In genomic region chr10:68434657-68435056, GRCh38 we compare ENCODE assay signal across 23 cellular contexts.
"Had no signal": no experiment of that assay in that cellular context is flagged by ENCODE, and none has a peak within 500 bp of the region (broad histone marks: within the 10 kb centered on the region; RNA-seq: fewer than 3 reads in every experiment).

No MANE protein-coding gene starts in this region.

- H3K27me3 ChIP-seq: gastroesophageal sphincter, heart right ventricle, neutrophil, right lobe of liver, suprapubic skin, transverse colon, uterus had no signal

- H3K79me2 ChIP-seq: parathyroid adenoma had no signal

- H3K27me3 Mint-ChIP-seq: activated B cell treated with CpG ODN at 0.5 μM for 24 hours; natural killer cell treated with Interleukin-12 subunit alpha and Interleukin-12 subunit beta and Interleukin-15 and Interleukin-18, amount 100 ng/mL, for 72 hours; stimulated activated naive CD8-positive, alpha-beta T cell treated with anti-CD3 and anti-CD28 coated beads, Interleukin-15, amount 100 ng/mL, for 72 hours; T-cell had no signal

- H3K4me1 Mint-ChIP-seq: activated B cell treated with CpG ODN at 0.5 μM for 24 hours; immature natural killer cell; stimulated activated naive CD8-positive, alpha-beta T cell treated with anti-CD3 and anti-CD28 coated beads, Interleukin-15, amount 100 ng/mL, for 72 hours; T-cell had no signal

- H3K4me3 ChIP-seq: gastroesophageal sphincter, heart right ventricle, right lobe of liver, smooth muscle cell, suprapubic skin, transverse colon, uterus had no signal

- H3K36me3 ChIP-seq: transverse colon, uterus had no signal

- DNase-seq: activated B cell treated with CpG ODN at 0.5 μM for 24 hours; activated CD4-positive, alpha-beta T cell treated with anti-CD3 and anti-CD28 coated beads for 4 hours; activated CD8-positive, alpha-beta T cell treated with anti-CD3 and anti-CD28 coated beads, Interleukin-2, amount 10 ng/mL, durations not matched to agents 7 days and 5 days; activated effector memory CD4-positive, alpha-beta T cell treated with anti-CD3 and anti-CD28 coated beads, Interleukin-2, amount 50 U/mL, for 16 hours; activated naive CD4-positive, alpha-beta T cell treated with anti-CD3 and anti-CD28 coated beads, Interleukin-2, amount 50 U/mL, for 16 hours; activated T-cell treated with anti-CD3 and anti-CD28 coated beads, Interleukin-2, amount 50 U/mL, for 4 hours; dermis blood vessel endothelial cell; effector memory CD4-positive, alpha-beta T cell; heart right ventricle; immature natural killer cell; left cardiac atrium; right lobe of liver; stimulated activated CD4-positive, alpha-beta T cell treated with anti-CD3 and anti-CD28 coated beads, Interleukin-4, amount 100 ng/mL, for 1 hour; stimulated activated naive CD8-positive, alpha-beta T cell treated with anti-CD3 and anti-CD28 coated beads, Interleukin-15, amount 100 ng/mL, for 72 hours; T-cell; transverse colon; uterus had no signal

- H3K4me2 ChIP-seq: smooth muscle cell had no signal

- H2AFZ ChIP-seq: parathyroid adenoma had no signal

- H3K9me3 ChIP-seq: gastroesophageal sphincter, heart right ventricle, neutrophil, right lobe of liver, suprapubic skin, transverse colon, uterus had no signal

- H3K4me1 ChIP-seq: gastroesophageal sphincter, parathyroid adenoma, right lobe of liver, suprapubic skin, transverse colon, uterus had no signal

- H3K27ac ChIP-seq: gastroesophageal sphincter, heart right ventricle, neutrophil, parathyroid adenoma, right lobe of liver, suprapubic skin, transverse colon, uterus had no signal

- H3K27ac Mint-ChIP-seq: activated B cell treated with CpG ODN at 0.5 μM for 24 hours; activated CD8-positive, alpha-beta T cell treated with anti-CD3 and anti-CD28 coated beads, Interleukin-2, amount 10 ng/mL, durations not matched to agents 7 days and 5 days; immature natural killer cell; natural killer cell treated with Interleukin-12 subunit alpha and Interleukin-12 subunit beta and Interleukin-15 and Interleukin-18, amount 100 ng/mL, for 72 hours; T-cell had no signal

- ATAC-seq: activated CD8-positive, alpha-beta T cell treated with anti-CD3 and anti-CD28 coated beads, Interleukin-2, amount 10 ng/mL, durations not matched to agents 7 days and 5 days; activated T-cell treated with anti-CD3 and anti-CD28 coated beads, Interleukin-2, amount 50 U/mL, for 4 hours; gastroesophageal sphincter; heart right ventricle; left cardiac atrium; natural killer cell treated with Interleukin-12 subunit alpha and Interleukin-12 subunit beta and Interleukin-15 and Interleukin-18, amount 100 ng/mL, for 72 hours; right lobe of liver; stimulated activated naive CD8-positive, alpha-beta T cell treated with anti-CD3 and anti-CD28 coated beads, Interleukin-15, amount 100 ng/mL, for 72 hours; T-cell had no signal

- H3K4me3 Mint-ChIP-seq: activated B cell treated with CpG ODN at 0.5 μM for 24 hours; activated CD8-positive, alpha-beta T cell treated with anti-CD3 and anti-CD28 coated beads, Interleukin-2, amount 10 ng/mL, durations not matched to agents 7 days and 5 days; activated T-cell treated with anti-CD3 and anti-CD28 coated beads, Interleukin-2, amount 50 U/mL, for 4 hours; immature natural killer cell; natural killer cell treated with Interleukin-12 subunit alpha and Interleukin-12 subunit beta and Interleukin-15 and Interleukin-18, amount 100 ng/mL, for 72 hours; stimulated activated naive CD8-positive, alpha-beta T cell treated with anti-CD3 and anti-CD28 coated beads, Interleukin-15, amount 100 ng/mL, for 72 hours; T-cell had no signal

- H3K9me3 Mint-ChIP-seq: activated B cell treated with CpG ODN at 0.5 μM for 24 hours; activated T-cell treated with anti-CD3 and anti-CD28 coated beads, Interleukin-2, amount 50 U/mL, for 4 hours; immature natural killer cell; natural killer cell treated with Interleukin-12 subunit alpha and Interleukin-12 subunit beta and Interleukin-15 and Interleukin-18, amount 100 ng/mL, for 72 hours; stimulated activated naive CD8-positive, alpha-beta T cell treated with anti-CD3 and anti-CD28 coated beads, Interleukin-15, amount 100 ng/mL, for 72 hours; T-cell had no signal

- H3K9ac ChIP-seq: parathyroid adenoma had no signal
